ENCODE assay signal across 1 cellular context in genomic region chr7:23332881-23333612, GRCh38.
TF ChIP-seq lines count a peak whose summit lies in the region.

No MANE protein-coding gene starts in this region.

TF ChIP-seq in HepG2, 621 proteins besides CTCF, POLR2A, EP300 and RAD21:
- no peak for TF ChIP-seq ZBTB10 (CRISPR knock-in tag; IDR thresholded peaks at IDR 0.05; ENCODE audit: borderline replicate concordance)
- no peak for TF ChIP-seq ATF7-NPFF (CRISPR knock-in tag; IDR thresholded peaks at IDR 0.05; ENCODE audit: low read depth)
- no peak for TF ChIP-seq GZF1 (CRISPR knock-in tag; IDR thresholded peaks at IDR 0.05)
- no peak for TF ChIP-seq BRCA1 (CRISPR knock-in tag; IDR thresholded peaks at IDR 0.05)
- TF ChIP-seq DRAP1 (CRISPR knock-in tag; IDR thresholded peaks at IDR 0.05): no peak
- TF ChIP-seq SRY (CRISPR knock-in tag; IDR thresholded peaks at IDR 0.05): no peak
- no peak for TF ChIP-seq U2AF2 (IDR thresholded peaks at IDR 0.05; ENCODE audit: low read depth, low read length)
- TF ChIP-seq MEIS1 (CRISPR knock-in tag; IDR thresholded peaks at IDR 0.05; ENCODE audit: borderline replicate concordance): no peak
- no peak for TF ChIP-seq AKAP8 (CRISPR knock-in tag; IDR thresholded peaks at IDR 0.05)
- no peak for TF ChIP-seq TFDP2 (CRISPR knock-in tag; IDR thresholded peaks at IDR 0.05)
- TF ChIP-seq REST (IDR thresholded peaks at IDR 0.05; ENCODE audit: borderline replicate concordance in 1 of 2, low read depth in 1 of 2, low read length in 2 of 2): no peak
- TF ChIP-seq ZNF710 (CRISPR knock-in tag; IDR thresholded peaks at IDR 0.05; ENCODE audit: borderline replicate concordance): no peak
- no peak for TF ChIP-seq HDAC1 (CRISPR knock-in tag; IDR thresholded peaks at IDR 0.05)
- TF ChIP-seq SIX1 (CRISPR knock-in tag; IDR thresholded peaks at IDR 0.05; ENCODE audit: borderline replicate concordance): no peak
- TF ChIP-seq ZNF615 (CRISPR knock-in tag; IDR thresholded peaks at IDR 0.05; ENCODE audit: borderline replicate concordance): no peak
- no peak for TF ChIP-seq ZFP82 (CRISPR knock-in tag; IDR thresholded peaks at IDR 0.05; ENCODE audit: borderline replicate concordance)
- TF ChIP-seq ZBTB42 (CRISPR knock-in tag; IDR thresholded peaks at IDR 0.05): no peak
- TF ChIP-seq MIER2 (CRISPR knock-in tag; IDR thresholded peaks at IDR 0.05): no peak
- no peak for TF ChIP-seq ZNF550 (CRISPR knock-in tag; IDR thresholded peaks at IDR 0.05; ENCODE audit: borderline replicate concordance)
